In genomic region chr6:31736768-31737314, GRCh38 we compare ENCODE assay signal across 10 cellular contexts. TPM values are rescaled to one million over a fixed set of nuclear protein-coding genes. Genes with fewer than 3 reads are reported as not detected.
DNase-seq lines count a peak whose midpoint lies in the region; ATAC-seq and TF ChIP-seq lines count a peak whose summit lies in the region.
"Had no signal": no experiment of that assay in that cellular context is flagged by ENCODE, and none has a peak within 500 bp of the region (broad histone marks: within the 10 kb centered on the region; RNA-seq: fewer than 3 reads in every experiment).

No MANE protein-coding gene starts in this region.

- H3K9me2 ChIP-seq in hepatocyte (replicated peaks; ENCODE audit: insufficient read depth): no peaks in the 10 kb centered on the region

- no peak for TF ChIP-seq CTCF in hepatocyte (IDR thresholded peaks at IDR 0.05; ENCODE audit: poor library complexity)

- H3K4me3 ChIP-seq in HAP-1 (peak overlapping the region; percentile 62), hepatocyte (peak overlapping the region; percentile 99)

- H3K36me3 ChIP-seq in HAP-1 (replicated peaks): peaks cover 40% of the 10 kb centered on the region
- H3K36me3 ChIP-seq in hepatocyte (replicated peaks; ENCODE audit: insufficient read depth, low read depth): no peaks in the 10 kb centered on the region

- H3K4me3 Mint-ChIP-seq in activated CD4-positive, alpha-beta memory T cell treated with anti-CD3 and anti-CD28 coated beads, Interleukin-2, amount 10 ng/mL, durations not matched to agents 7 days and 5 days: peak overlapping the region; percentile 99
- peak overlapping the region; percentile 84 for H3K4me3 Mint-ChIP-seq in stimulated activated effector memory CD8-positive, alpha-beta T cell treated with anti-CD3 and anti-CD28 coated beads, Interleukin-12 subunit alpha, Interleukin-12 subunit beta, amount 100 ng/mL, for 72 hours

- H3K4me2 ChIP-seq in hepatocyte: peak overlapping the region; percentile 91

- no peaks in the 10 kb centered on the region for H3K27me3 Mint-ChIP-seq in activated CD4-positive, alpha-beta memory T cell treated with anti-CD3 and anti-CD28 coated beads, Interleukin-2, amount 10 ng/mL, durations not matched to agents 7 days and 5 days

- 40% methylated on average over 10 of the region's 10 CpGs for WGBS in hepatocyte (ENCODE audit: low lambda C conversion rate, missing lambda C conversion rate)

- no peaks in the 10 kb centered on the region for H3K27me3 ChIP-seq in HAP-1 (ENCODE audit: low read depth)
- no peaks in the 10 kb centered on the region for H3K27me3 ChIP-seq in hepatocyte

- H2AFZ ChIP-seq in hepatocyte: no peak overlapping the region

- ATAC-seq in stimulated activated effector memory CD8-positive, alpha-beta T cell treated with anti-CD3 and anti-CD28 coated beads, Interleukin-12 subunit alpha, Interleukin-12 subunit beta, amount 100 ng/mL, for 72 hours: no peak
- ATAC-seq in GM18870 (IDR thresholded peaks at IDR 0.05; ENCODE audit: unreplicated experiment): no peak

- CTCF ChIA-PET in activated CD4-positive, alpha-beta memory T cell treated with anti-CD3 and anti-CD28 coated beads, Interleukin-2, amount 10 ng/mL, durations not matched to agents 7 days and 5 days (lab: Charles Lee): interaction anchor here (0.7 to 7.8 kb wide), 14 partner anchors 7 to 156 kb away, joined by 3 to 88 read pairs (median 8); partner anchors contain the start of genes BAG6, C6orf47, DDAH2 and HSPA1A

- no peaks in the 10 kb centered on the region for H3K9me3 Mint-ChIP-seq in activated CD4-positive, alpha-beta memory T cell treated with anti-CD3 and anti-CD28 coated beads, Interleukin-2, amount 10 ng/mL, durations not matched to agents 7 days and 5 days
- no peaks in the 10 kb centered on the region for H3K9me3 Mint-ChIP-seq in stimulated activated effector memory CD8-positive, alpha-beta T cell treated with anti-CD3 and anti-CD28 coated beads, Interleukin-12 subunit alpha, Interleukin-12 subunit beta, amount 100 ng/mL, for 72 hours

- peak overlapping the region; percentile 99 for H3K27ac ChIP-seq in hepatocyte

- H3K4me1 Mint-ChIP-seq in activated CD4-positive, alpha-beta memory T cell treated with anti-CD3 and anti-CD28 coated beads, Interleukin-2, amount 10 ng/mL, durations not matched to agents 7 days and 5 days: peaks cover 68% of the 10 kb centered on the region
- peaks cover 70% of the 10 kb centered on the region for H3K4me1 Mint-ChIP-seq in stimulated activated effector memory CD8-positive, alpha-beta T cell treated with anti-CD3 and anti-CD28 coated beads, Interleukin-12 subunit alpha, Interleukin-12 subunit beta, amount 100 ng/mL, for 72 hours

- H4K20me1 ChIP-seq in hepatocyte (ENCODE audit: insufficient read depth, poor library complexity, severe bottlenecking): peaks cover 11% of the 10 kb centered on the region

- no peak for DNase-seq in HAP-1 (ENCODE audit: low spot score in 2 of 2)
- peak; percentile 24 for DNase-seq in activated CD4-positive, alpha-beta memory T cell treated with anti-CD3 and anti-CD28 coated beads, Interleukin-2, amount 10 ng/mL, durations not matched to agents 7 days and 5 days
- peak; percentile 22 for DNase-seq in hepatocyte (ENCODE audit: low spot score)
- DNase-seq in stimulated activated effector memory CD8-positive, alpha-beta T cell treated with anti-CD3 and anti-CD28 coated beads, Interleukin-12 subunit alpha, Interleukin-12 subunit beta, amount 100 ng/mL, for 72 hours (ENCODE audit: low spot score in 2 of 2): no peak
- DNase-seq in SIG-M5 treated with dmso at 0.1 percent for 504 hours (lab: John Stamatoyannopoulos, UW; ENCODE audit: unreplicated experiment): no peak
- DNase-seq in activated CD8-positive, alpha-beta memory T cell treated with anti-CD3 and anti-CD28 coated beads, Interleukin-2, amount 50 U/mL, for 48 hours: no peak
- DNase-seq in NCI-H345 (lab: John Stamatoyannopoulos, UW): no peak

- POLR2A ChIA-PET in activated CD4-positive, alpha-beta memory T cell treated with anti-CD3 and anti-CD28 coated beads, Interleukin-2, amount 10 ng/mL, durations not matched to agents 7 days and 5 days (lab: Charles Lee): interaction anchor here (0.7 to 10.6 kb wide), 33 partner anchors 6 to 539 kb away, joined by 3 to 130 read pairs (median 10); partner anchors contain the start of genes ABHD16A, ATP6V1G2, BAG6 and C6orf47

- H3K27ac Mint-ChIP-seq in activated CD4-positive, alpha-beta memory T cell treated with anti-CD3 and anti-CD28 coated beads, Interleukin-2, amount 10 ng/mL, durations not matched to agents 7 days and 5 days: peak overlapping the region; percentile 95
- H3K27ac Mint-ChIP-seq in stimulated activated effector memory CD8-positive, alpha-beta T cell treated with anti-CD3 and anti-CD28 coated beads, Interleukin-12 subunit alpha, Interleukin-12 subunit beta, amount 100 ng/mL, for 72 hours: peak overlapping the region; percentile 92

- H3K79me2 ChIP-seq in hepatocyte: peaks cover 50% of the 10 kb centered on the region

- peaks cover 42% of the 10 kb centered on the region for H3K4me1 ChIP-seq in HAP-1
- peaks cover 38% of the 10 kb centered on the region for H3K4me1 ChIP-seq in hepatocyte (ENCODE audit: insufficient read depth)

- peaks cover 55% of the 10 kb centered on the region for H3K36me3 Mint-ChIP-seq in activated CD4-positive, alpha-beta memory T cell treated with anti-CD3 and anti-CD28 coated beads, Interleukin-2, amount 10 ng/mL, durations not matched to agents 7 days and 5 days (ENCODE audit: low read depth)
- H3K36me3 Mint-ChIP-seq in stimulated activated effector memory CD8-positive, alpha-beta T cell treated with anti-CD3 and anti-CD28 coated beads, Interleukin-12 subunit alpha, Interleukin-12 subunit beta, amount 100 ng/mL, for 72 hours: peaks cover 72% of the 10 kb centered on the region

- in situ Hi-C loops in HAP-1 (cut with MboI; ENCODE audit: low sequenced_read_pairs): loop anchor here (5.0 kb wide), 1 partner anchor 95 kb away; no protein-coding TSS in a partner anchor

- H3K9me3 ChIP-seq in HAP-1 (no peaks in the 10 kb centered on the region), hepatocyte (ENCODE audit: low read depth) (no peaks in the 10 kb centered on the region)

RNA-seq across cellular contexts. Expression of gene CLIC1, which starts 0.5 kb away (rescaled TPM):
- total RNA-seq in activated CD4-positive, alpha-beta memory T cell treated with anti-CD3 and anti-CD28 coated beads, Interleukin-2, amount 10 ng/mL, durations not matched to agents 7 days and 5 days: 100 to 1,000 TPM; 640 to 644 TPM
- total RNA-seq in hepatocyte: 454 and 463 TPM in 2 replicates
- polyA plus RNA-seq in hepatocyte: 555 and 599 TPM in 2 replicates

RNA-seq across cellular contexts. Expression of gene MSH5, which starts 3.0 kb away (rescaled TPM):
- 10 to 100 TPM; 60.1 to 63.2 TPM for total RNA-seq in activated CD4-positive, alpha-beta memory T cell treated with anti-CD3 and anti-CD28 coated beads, Interleukin-2, amount 10 ng/mL, durations not matched to agents 7 days and 5 days
- total RNA-seq in hepatocyte: 6.4 and 7.9 TPM in 2 replicates
- 4.9 and 8.5 TPM in 2 replicates for polyA plus RNA-seq in hepatocyte

RNA-seq across cellular contexts. Expression of gene DDAH2, which starts 7.7 kb away (rescaled TPM):
- total RNA-seq in activated CD4-positive, alpha-beta memory T cell treated with anti-CD3 and anti-CD28 coated beads, Interleukin-2, amount 10 ng/mL, durations not matched to agents 7 days and 5 days: 10 to 100 TPM; 22.1 to 23.9 TPM
- total RNA-seq in hepatocyte: 93.8 and 108 TPM in 2 replicates
- 137 and 157 TPM in 2 replicates for polyA plus RNA-seq in hepatocyte

RNA-seq across cellular contexts. Expression of gene MPIG6B, which starts 13.7 kb away (rescaled TPM):
- not detected for total RNA-seq in activated CD4-positive, alpha-beta memory T cell treated with anti-CD3 and anti-CD28 coated beads, Interleukin-2, amount 10 ng/mL, durations not matched to agents 7 days and 5 days
- not detected in 2 replicates for total RNA-seq in hepatocyte
- 0.33 TPM in 1 of 2 replicates, not detected in the other for polyA plus RNA-seq in hepatocyte
- total RNA-seq: LHCN-M2, renal cortical epithelial cell had no signal

RNA-seq across cellular contexts. Expression of gene LY6G6C, which starts 15.3 kb away (rescaled TPM):
- not detected for total RNA-seq in activated CD4-positive, alpha-beta memory T cell treated with anti-CD3 and anti-CD28 coated beads, Interleukin-2, amount 10 ng/mL, durations not matched to agents 7 days and 5 days
- total RNA-seq in hepatocyte: not detected in 2 replicates
- 0.30 and 0.39 TPM in 2 replicates for polyA plus RNA-seq in hepatocyte
- total RNA-seq: LHCN-M2, renal cortical epithelial cell had no signal

Comparison
In these comparisons a context has a peak if more than half of its experiments do, and no peak if none do; other contexts are left out.
1. DNase-seq: peak in activated CD4-positive, alpha-beta memory T cell treated with anti-CD3 and anti-CD28 coated beads, Interleukin-2, amount 10 ng/mL, durations not matched to agents 7 days and 5 days (single experiment) and hepatocyte (single experiment); none in HAP-1 (0 of 2), stimulated activated effector memory CD8-positive, alpha-beta T cell treated with anti-CD3 and anti-CD28 coated beads, Interleukin-12 subunit alpha, Interleukin-12 subunit beta, amount 100 ng/mL, for 72 hours (0 of 2), SIG-M5 treated with dmso at 0.1 percent for 504 hours (single experiment), activated CD8-positive, alpha-beta memory T cell treated with anti-CD3 and anti-CD28 coated beads, Interleukin-2, amount 50 U/mL, for 48 hours (single experiment) and NCI-H345 (single experiment).